Comparison of ENCODE assay signal across 4 cellular contexts in the genomic region with DNA sequence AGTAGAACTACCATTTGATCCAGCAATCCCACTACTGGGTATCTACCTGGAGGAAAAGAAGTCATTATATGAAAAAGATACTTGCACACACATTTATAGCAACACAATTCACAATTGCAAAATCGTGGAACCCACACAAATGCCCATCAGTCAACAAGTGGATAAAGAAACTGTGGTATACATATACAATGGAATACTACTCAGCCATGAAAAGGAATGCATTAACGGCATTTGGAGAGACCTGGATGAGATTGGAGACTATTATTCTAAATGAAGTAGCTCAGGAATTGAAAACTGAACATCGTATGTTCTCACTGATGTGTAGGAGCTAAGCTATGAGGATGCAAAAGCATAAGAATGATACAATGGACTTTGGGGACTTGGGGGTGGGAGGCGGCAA.
A peak's percentile ranks its signal among the peaks of the same experiment; 100 is the strongest.
DNase-seq lines count a peak whose midpoint lies in the region; ATAC-seq, FAIRE-seq and TF ChIP-seq lines count a peak whose summit lies in the region.
"Not testable (repeated sequence)": the region's sequence is repeated elsewhere in the genome, so short reads cannot be mapped to it uniquely, and the experiment has no call there.

No MANE protein-coding gene starts in this region.

- H3K9ac ChIP-seq in KMS-11; K562 (ENCODE audit: insufficient read depth in 1 of 2, low read depth in 2 of 2, low read length in 2 of 2): not testable (repeated sequence)

- BruUV-seq in K562 (replicated peaks; lab: Mats Ljungman, UMichigan), result not testable (repeated sequence)

- not testable (repeated sequence) for TF ChIP-seq RAD21 in K562 (CRISPR knock-in tag; conservative IDR thresholded peaks at IDR 0.05 in 1 of 2, IDR thresholded peaks at IDR 0.05 in 1 of 2)

- FAIRE-seq in K562 (lab: Jason Lieb, UNC), result not testable (repeated sequence)

- CTCF ChIA-PET in HEK293 (lab: Yijun Ruan, JAX), result interaction anchor here (0.6 to 1.7 kb wide), 4 partner anchors 13 to 561 kb away, joined by 3 to 7 read pairs (median 4); no protein-coding TSS in a partner anchor
- CTCF ChIA-PET in K562 (lab: Yijun Ruan, JAX; ENCODE audit: low intra/inter-chr PET ratio), result not testable (repeated sequence)

- in situ Hi-C loops in K562 (cut with MboI), result not testable (repeated sequence)

- not testable (repeated sequence) for TF ChIP-seq POLR2A in K562 (conservative IDR thresholded peaks at IDR 0.05)

- not testable (repeated sequence) for H3K9me1 ChIP-seq in K562 (ENCODE audit: control insufficient read depth, insufficient read depth, low read length)

- TF ChIP-seq CTCF in HEK293 (tag by site-specific recombination; IDR thresholded peaks at IDR 0.05); KMS-11 (conservative IDR thresholded peaks at IDR 0.05; ENCODE audit: low read depth, low read length); K562 (IDR thresholded peaks at IDR 0.05 in 2 of 3, conservative IDR thresholded peaks at IDR 0.05 in 1 of 3; ENCODE audit: insufficient read depth in 2 of 3, low read depth in 1 of 3, low read length in 3 of 3): not testable (repeated sequence)

- H3K36me3 ChIP-seq in HEK293 (ENCODE audit: control insufficient read depth in 2 of 2, insufficient read depth in 1 of 2, low read length in 2 of 2); KMS-11 (ENCODE audit: insufficient read depth); K562 (ENCODE audit: control insufficient read depth, insufficient read depth, low read length): not testable (repeated sequence)

- not testable (repeated sequence) for H3K9me3 ChIP-seq in HEK293 (ENCODE audit: control insufficient read depth, insufficient read depth, low read depth, low read length); K562 (replicated peaks; ENCODE audit: control insufficient read depth, insufficient read depth, low read depth, low read length)

- ATAC-seq in SK-N-SH treated with all-trans-retinoic acid at 6 μM for 48 hours, K562: not testable (repeated sequence)

- not testable (repeated sequence) for H3K27me3 ChIP-seq in KMS-11 (ENCODE audit: insufficient read depth, low read depth); K562 (ENCODE audit: control insufficient read depth in 2 of 2, insufficient read depth in 2 of 2, low read length in 2 of 2)

- H3K4me3 ChIP-seq in HEK293 (ENCODE audit: low read depth, low read length); KMS-11 (IDR thresholded peaks at IDR 0.05; ENCODE audit: insufficient read depth, low read depth, low read length); K562: not testable (repeated sequence)

- not testable (repeated sequence) for H2AFZ ChIP-seq in KMS-11 (ENCODE audit: low read depth); K562 (ENCODE audit: low read depth, low read length)

- TF ChIP-seq EP300 in K562 (IDR thresholded peaks at IDR 0.05; ENCODE audit: low read length), result not testable (repeated sequence)

- H4K20me1 ChIP-seq in KMS-11 (ENCODE audit: insufficient read depth); K562 (replicated peaks; ENCODE audit: control insufficient read depth, insufficient read depth, low read length): not testable (repeated sequence)

- intact Hi-C loops in K562 (cut with micrococcal nuclease), result not testable (repeated sequence)

- DNase-seq in K562 (ENCODE audit: extremely low read depth in 1 of 4, low spot score in 3 of 4), result not testable (repeated sequence)

- 0% methylated on average over 4 of the region's 4 CpGs for WGBS in K562 (ENCODE audit: insufficient coverage, low coverage, missing lambda C conversion rate)

- not testable (repeated sequence) for H3K79me2 ChIP-seq in KMS-11 (ENCODE audit: insufficient read depth, low read depth); K562 (ENCODE audit: control insufficient read depth, insufficient read depth, low read length)

- H3K27ac ChIP-seq in HEK293 (ENCODE audit: extremely low read depth, low read depth, low read length); KMS-11; K562 (ENCODE audit: extremely low read depth, low read depth, low read length): not testable (repeated sequence)

- H3K4me1 ChIP-seq in HEK293 (ENCODE audit: control insufficient read depth, insufficient read depth, low read length); K562 (replicated peaks in 1 of 2; ENCODE audit: control insufficient read depth in 2 of 2, insufficient read depth in 2 of 2, low read length in 2 of 2): not testable (repeated sequence)
- H3K4me1 ChIP-seq in KMS-11 (ENCODE audit: low read depth, poor library complexity, severe bottlenecking), result peaks cover 46% of the 10 kb centered on the region

- peak overlapping the region; percentile 60; the same call in 1 of the 2 replicates for H3K4me2 ChIP-seq in KMS-11
- not testable (repeated sequence) for H3K4me2 ChIP-seq in K562 (ENCODE audit: insufficient read depth, low read length)

- POLR2A ChIA-PET in HEK293 (lab: Yijun Ruan, JAX); K562 (lab: Yijun Ruan, JAX): not testable (repeated sequence)

TF ChIP-seq in HEK293, 187 proteins besides CTCF, POLR2A, EP300 and RAD21:
- peak; percentile 71 for TF ChIP-seq ZNF146 (tag by site-specific recombination; IDR thresholded peaks at IDR 0.05)

TF ChIP-seq in SK-N-SH treated with all-trans-retinoic acid at 6 μM for 48 hours, 23 proteins besides CTCF, POLR2A, EP300 and RAD21:
- TF ChIP-seq ZNF8 (CRISPR knock-in tag; IDR thresholded peaks at IDR 0.05), result peak; percentile 71; the same call in 1 of the 2 replicates

TF ChIP-seq in K562, 482 proteins besides CTCF, POLR2A, EP300 and RAD21:
- TF ChIP-seq ZNF146 (CRISPR knock-in tag; IDR thresholded peaks at IDR 0.05; ENCODE audit: unreplicated experiment) (peak; percentile 67), RBM25 (IDR thresholded peaks at IDR 0.05; ENCODE audit: low read depth, low read length, severe bottlenecking) (peak; percentile 22)
